ENCODE assay signal across 12 cellular contexts in genomic region chr3:184564685-184565385, GRCh38. TPM values are rescaled to one million over a fixed set of nuclear protein-coding genes. Genes with fewer than 3 reads are reported as not detected.
DNase-seq lines count a peak whose midpoint lies in the region; ATAC-seq and TF ChIP-seq lines count a peak whose summit lies in the region.
"Had no signal": no experiment of that assay in that cellular context is flagged by ENCODE, and none has a peak within 500 bp of the region (broad histone marks: within the 10 kb centered on the region; RNA-seq: fewer than 3 reads in every experiment).

No MANE protein-coding gene starts in this region.

- H3F3A ChIP-seq in smooth muscle cell (ENCODE audit: low read depth) = peaks cover 25% of the 10 kb centered on the region

- peak overlapping the region; percentile 53 for H3K27ac Mint-ChIP-seq in Caco-2 (ENCODE audit: unreplicated experiment)
- no peak overlapping the region for H3K27ac Mint-ChIP-seq in stimulated activated effector memory CD8-positive, alpha-beta T cell treated with anti-CD3 and anti-CD28 coated beads, Interleukin-12 subunit alpha, Interleukin-12 subunit beta, amount 100 ng/mL, for 72 hours
- H3K27ac Mint-ChIP-seq: T-helper 1 cell treated with Interleukin-12 subunit alpha and Interleukin-12 subunit beta and Interleukin-4 antibody, amounts not matched to agents 30 μg/mL and 1 μg/mL, for 36 hours had no signal

- peaks cover 24% of the 10 kb centered on the region for H3K4me1 Mint-ChIP-seq in Caco-2 (ENCODE audit: low read depth, unreplicated experiment)
- peaks cover 11% of the 10 kb centered on the region for H3K4me1 Mint-ChIP-seq in stimulated activated effector memory CD8-positive, alpha-beta T cell treated with anti-CD3 and anti-CD28 coated beads, Interleukin-12 subunit alpha, Interleukin-12 subunit beta, amount 100 ng/mL, for 72 hours

- H3K27ac ChIP-seq in body of pancreas (peak overlapping the region; percentile 82 to 90 (median 85)), lower lobe of right lung (peak overlapping the region; percentile 84), smooth muscle cell (ENCODE audit: low read depth) (peak overlapping the region; percentile 78)
- H3K27ac ChIP-seq: BLaER1 had no signal

- peak overlapping the region; percentile 99 for H3K4me2 ChIP-seq in smooth muscle cell
- H3K4me2 ChIP-seq: BLaER1 had no signal

- H3K79me2 ChIP-seq in smooth muscle cell (ENCODE audit: low read depth) = peaks cover 54% of the 10 kb centered on the region

- H4K20me1 ChIP-seq in smooth muscle cell (ENCODE audit: low read depth) = peaks cover 47% of the 10 kb centered on the region

- no peak overlapping the region for H3K9ac ChIP-seq in smooth muscle cell (ENCODE audit: low read depth)
- H3K9ac ChIP-seq: BLaER1 had no signal

- H3K27me3 ChIP-seq in Caco-2 (replicated peaks; ENCODE audit: control insufficient read depth, insufficient read depth, low read length) = no peaks in the 10 kb centered on the region
- no peaks in the 10 kb centered on the region for H3K27me3 ChIP-seq in body of pancreas
- H3K27me3 ChIP-seq in lower lobe of right lung (ENCODE audit: low read depth) = peaks cover 4% of the 10 kb centered on the region
- H3K27me3 ChIP-seq in smooth muscle cell (ENCODE audit: low read depth) = no peaks in the 10 kb centered on the region

- no peaks in the 10 kb centered on the region for H3K9me3 ChIP-seq in Caco-2
- no peaks in the 10 kb centered on the region for H3K9me3 ChIP-seq in body of pancreas
- no peaks in the 10 kb centered on the region for H3K9me3 ChIP-seq in lower lobe of right lung
- no peaks in the 10 kb centered on the region for H3K9me3 ChIP-seq in smooth muscle cell (replicated peaks; ENCODE audit: low read depth)
- H3K9me3 ChIP-seq: BLaER1 had no signal

- peaks cover 10% of the 10 kb centered on the region for H3K36me3 Mint-ChIP-seq in Caco-2 (ENCODE audit: insufficient read depth, unreplicated experiment)
- H3K36me3 Mint-ChIP-seq in stimulated activated effector memory CD8-positive, alpha-beta T cell treated with anti-CD3 and anti-CD28 coated beads, Interleukin-12 subunit alpha, Interleukin-12 subunit beta, amount 100 ng/mL, for 72 hours = no peaks in the 10 kb centered on the region

- no peak for ATAC-seq in body of pancreas
- no peak for ATAC-seq in lower lobe of right lung
- no peak for ATAC-seq in HG02571 (IDR thresholded peaks at IDR 0.05; ENCODE audit: unreplicated experiment)
- ATAC-seq in GM19023 (IDR thresholded peaks at IDR 0.05; ENCODE audit: unreplicated experiment) = no peak
- no peak for ATAC-seq in stimulated activated effector memory CD8-positive, alpha-beta T cell treated with anti-CD3 and anti-CD28 coated beads, Interleukin-12 subunit alpha, Interleukin-12 subunit beta, amount 100 ng/mL, for 72 hours

- H3K36me3 ChIP-seq in Caco-2 (ENCODE audit: control insufficient read depth, insufficient read depth, low read length) (no peaks in the 10 kb centered on the region), body of pancreas (replicated peaks in 1 of 2; ENCODE audit: insufficient read depth in 1 of 2, low read depth in 2 of 2) (no peaks in the 10 kb centered on the region), lower lobe of right lung (no peaks in the 10 kb centered on the region), smooth muscle cell (ENCODE audit: low read depth) (no peaks in the 10 kb centered on the region)
- H3K36me3 ChIP-seq: BLaER1 had no signal

- H3K9me3 Mint-ChIP-seq in Caco-2 (ENCODE audit: unreplicated experiment) = no peaks in the 10 kb centered on the region
- no peaks in the 10 kb centered on the region for H3K9me3 Mint-ChIP-seq in stimulated activated effector memory CD8-positive, alpha-beta T cell treated with anti-CD3 and anti-CD28 coated beads, Interleukin-12 subunit alpha, Interleukin-12 subunit beta, amount 100 ng/mL, for 72 hours
- H3K9me3 Mint-ChIP-seq: T-helper 1 cell treated with Interleukin-12 subunit alpha and Interleukin-12 subunit beta and Interleukin-4 antibody, amounts not matched to agents 30 μg/mL and 1 μg/mL, for 36 hours had no signal

- DNase-seq in Caco-2 (no peak), body of pancreas (no peak), lower lobe of right lung (no peak), smooth muscle cell (lab: John Stamatoyannopoulos, UW; ENCODE audit: unreplicated experiment) (no peak), GM10266 (ENCODE audit: extremely low spot score) (no peak)
- no peak for DNase-seq in stimulated activated effector memory CD8-positive, alpha-beta T cell treated with anti-CD3 and anti-CD28 coated beads, Interleukin-12 subunit alpha, Interleukin-12 subunit beta, amount 100 ng/mL, for 72 hours (ENCODE audit: low spot score in 2 of 2)
- DNase-seq: activated gamma-delta T cell treated with Interleukin-2 at 50 U/mL for 16 hours had no signal

- H2AFZ ChIP-seq in smooth muscle cell (ENCODE audit: low read depth) = no peak overlapping the region

- H3K4me3 Mint-ChIP-seq in Caco-2 (ENCODE audit: unreplicated experiment) = no peak overlapping the region
- no peak overlapping the region for H3K4me3 Mint-ChIP-seq in stimulated activated effector memory CD8-positive, alpha-beta T cell treated with anti-CD3 and anti-CD28 coated beads, Interleukin-12 subunit alpha, Interleukin-12 subunit beta, amount 100 ng/mL, for 72 hours
- H3K4me3 Mint-ChIP-seq: T-helper 1 cell treated with Interleukin-12 subunit alpha and Interleukin-12 subunit beta and Interleukin-4 antibody, amounts not matched to agents 30 μg/mL and 1 μg/mL, for 36 hours had no signal

- H3K27me3 Mint-ChIP-seq in Caco-2 (ENCODE audit: insufficient read depth, unreplicated experiment) = no peaks in the 10 kb centered on the region

- no peak for TF ChIP-seq POLR2A in body of pancreas (IDR thresholded peaks at IDR 0.05)

- BruUV-seq in Caco-2 (replicated peaks; lab: Mats Ljungman, UMichigan) = no TSS peak

- CTCF ChIA-PET in Caco-2 (lab: Charles Lee) = interaction anchor here (0.7 to 0.9 kb wide), 2 partner anchors 18 to 171 kb away, joined by 3 to 5 read pairs; no protein-coding TSS in a partner anchor

- TF ChIP-seq CTCF in Caco-2 (IDR thresholded peaks at IDR 0.05; ENCODE audit: insufficient read depth in 1 of 2, low read depth in 1 of 2, low read length in 1 of 2, severe bottlenecking in 1 of 2, unreplicated experiment in 1 of 2) (no peak), body of pancreas (IDR thresholded peaks at IDR 0.05) (no peak), lower lobe of right lung (IDR thresholded peaks at IDR 0.05) (no peak), smooth muscle cell (IDR thresholded peaks at IDR 0.05; ENCODE audit: borderline replicate concordance, insufficient read depth, poor library complexity, severe bottlenecking) (no peak), GM10266 (IDR thresholded peaks at IDR 0.05; ENCODE audit: control insufficient read depth, insufficient read depth, low read depth, missing control alignments) (no peak)

- 37 to 40% methylated on average over 4 to 5 of the region's 5 CpGs for WGBS in body of pancreas, 2 donors
- 65% methylated on average over 5 of the region's 5 CpGs for WGBS in smooth muscle cell (ENCODE audit: low lambda C conversion rate)

- peaks cover 33% of the 10 kb centered on the region for H3K4me1 ChIP-seq in Caco-2
- peaks cover 80% of the 10 kb centered on the region for H3K4me1 ChIP-seq in body of pancreas
- peaks cover 67% of the 10 kb centered on the region for H3K4me1 ChIP-seq in lower lobe of right lung
- H3K4me1 ChIP-seq in smooth muscle cell (ENCODE audit: low read depth) = peaks cover 47% of the 10 kb centered on the region

- intact Hi-C loops in Caco-2 (cut with micrococcal nuclease; ENCODE audit: unreplicated experiment) (no loop called here), body of pancreas (cut with DNase I) (no loop called here), lower lobe of right lung (cut with DNase I) (no loop called here)

- H3K4me3 ChIP-seq in Caco-2 (ENCODE audit: low read depth, low read length) (no peak overlapping the region), body of pancreas (no peak overlapping the region), lower lobe of right lung (no peak overlapping the region), smooth muscle cell (peak overlapping the region; percentile 90)
- H3K4me3 ChIP-seq: BLaER1 had no signal

- POLR2A ChIA-PET in Caco-2 (lab: Charles Lee) = interaction anchor here (1.0 kb wide), 1 partner anchor 147 kb away, joined by 6 read pairs; the partner anchor contains the start of gene MAGEF1

RNA-seq across cellular contexts. Expression of gene EPHB3, which starts 3.2 kb away (rescaled TPM):
- 5.6 and 6.9 TPM in 2 replicates for total RNA-seq in Caco-2 (2022)
- total RNA-seq in body of pancreas = 10 to 100 TPM in 1 of 2 donors, 1 to 10 TPM in 1; 7.9 to 10.1 TPM
- total RNA-seq in lower lobe of right lung = 4.9 TPM
- 9.9 and 11.1 TPM in 2 replicates for total RNA-seq in smooth muscle cell
- polyA plus RNA-seq in smooth muscle cell = 23.1 and 31.6 TPM in 2 replicates
- total RNA-seq: OCI-LY7 had no signal
